12 cellular contexts compared by ENCODE assay signal in the genomic region with DNA sequence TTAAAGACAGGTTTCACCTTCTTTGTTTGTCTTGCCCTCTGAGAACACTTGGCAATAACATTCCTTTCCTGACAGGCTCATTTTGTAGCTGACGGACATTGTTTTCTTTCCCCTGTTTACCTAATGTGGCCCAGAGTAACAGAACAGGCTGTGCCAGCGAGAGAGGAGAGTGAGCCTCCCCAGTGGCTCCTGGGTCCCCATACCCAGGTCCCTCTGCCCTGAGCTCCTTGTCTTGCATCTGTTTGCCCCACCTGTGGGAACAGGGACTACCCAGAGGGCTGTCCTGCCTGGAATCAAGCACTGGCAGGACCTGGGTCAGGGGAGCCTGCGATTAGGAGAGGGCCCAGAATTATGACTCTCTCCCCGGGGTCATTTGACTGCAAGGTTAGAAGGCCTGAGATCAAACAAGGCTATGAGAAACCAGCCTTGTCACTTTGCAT.
A peak's percentile ranks its signal among the peaks of the same experiment; 100 is the strongest.
DNase-seq lines count a peak whose midpoint lies in the region; ATAC-seq and TF ChIP-seq lines count a peak whose summit lies in the region.
"Had no signal": no experiment of that assay in that cellular context is flagged by ENCODE, and none has a peak within 500 bp of the region (broad histone marks: within the 10 kb centered on the region; RNA-seq: fewer than 3 reads in every experiment).

No MANE protein-coding gene starts in this region.

- H4K20me1 ChIP-seq in BLaER1, result no peaks in the 10 kb centered on the region
- no peaks in the 10 kb centered on the region for H4K20me1 ChIP-seq in MM.1S (ENCODE audit: insufficient read depth, low read length)

- no peaks in the 10 kb centered on the region for H3K27me3 ChIP-seq in BLaER1
- no peaks in the 10 kb centered on the region for H3K27me3 ChIP-seq in breast epithelium
- H3K27me3 ChIP-seq in prostate gland (replicated peaks; ENCODE audit: insufficient read depth), result no peaks in the 10 kb centered on the region
- H3K27me3 ChIP-seq in MM.1S (replicated peaks; ENCODE audit: insufficient read depth, low read length), result no peaks in the 10 kb centered on the region

- no peak overlapping the region for H2AFZ ChIP-seq in MM.1S (ENCODE audit: low read length)

- H3K9ac ChIP-seq in BLaER1, result no peak overlapping the region
- H3K9ac ChIP-seq in MM.1S (ENCODE audit: low read length), result no peak overlapping the region

- TF ChIP-seq CTCF in breast epithelium (IDR thresholded peaks at IDR 0.05), result no peak
- TF ChIP-seq CTCF in prostate gland (IDR thresholded peaks at IDR 0.05), result no peak
- TF ChIP-seq CTCF in MM.1S (IDR thresholded peaks at IDR 0.05; ENCODE audit: low read length), result no peak

- TF ChIP-seq POLR2A in breast epithelium (IDR thresholded peaks at IDR 0.05), result no peak
- peak; percentile 12 for TF ChIP-seq POLR2A in prostate gland (IDR thresholded peaks at IDR 0.05)

- H3K4me3 ChIP-seq in BLaER1 (no peak overlapping the region), breast epithelium (no peak overlapping the region), prostate gland (no peak overlapping the region), MM.1S (ENCODE audit: low read length) (no peak overlapping the region)
- H3K4me3 ChIP-seq: smooth muscle cell had no signal

- H3K4me2 ChIP-seq in BLaER1 (no peak overlapping the region), MM.1S (ENCODE audit: low read depth, low read length) (no peak overlapping the region)
- H3K4me2 ChIP-seq: smooth muscle cell had no signal

- H3K4me1 ChIP-seq in BLaER1 (peaks cover 40% of the 10 kb centered on the region), breast epithelium (peaks cover 0 to 10% of the 10 kb centered on the region in 2 donors), prostate gland (replicated peaks) (peaks cover 35% of the 10 kb centered on the region), MM.1S (ENCODE audit: low read length) (no peaks in the 10 kb centered on the region)

- DNase-seq in breast epithelium (ENCODE audit: low spot score in 2 of 2) (peak in 1 of 2 donors; percentile 43), left lobe of liver (ENCODE audit: low spot score) (peak; percentile 81), prostate gland (ENCODE audit: low spot score) (peak; percentile 73), MM.1S (no peak)
- DNase-seq in activated CD4-positive, alpha-beta T cell treated with anti-CD3 and anti-CD28 coated beads for 1 hour, result no peak
- DNase-seq: activated CD8-positive, alpha-beta memory T cell treated with anti-CD3 and anti-CD28 coated beads, Interleukin-2, amount 50 U/mL, for 4 hours; NCI-H226 had no signal

- H3K79me2 ChIP-seq in MM.1S (ENCODE audit: low read length), result no peaks in the 10 kb centered on the region

- H3K27ac ChIP-seq in BLaER1 (peak overlapping the region; percentile 10; the same call in 1 of the 2 replicates), breast epithelium (peak overlapping the region; percentile 88 to 90), prostate gland (peak overlapping the region; percentile 75 to 84), MM.1S (ENCODE audit: low read length) (no peak overlapping the region)

- 50% methylated on average over 4 of the region's 4 CpGs for WGBS in prostate gland

- peaks cover 26% of the 10 kb centered on the region for H3K9me3 ChIP-seq in BLaER1
- no peaks in the 10 kb centered on the region for H3K9me3 ChIP-seq in breast epithelium
- H3K9me3 ChIP-seq in prostate gland, result no peaks in the 10 kb centered on the region
- no peaks in the 10 kb centered on the region for H3K9me3 ChIP-seq in MM.1S (replicated peaks; ENCODE audit: insufficient read depth, low read length)

- peak; percentile 79 for ATAC-seq in left lobe of liver
- ATAC-seq in GM19397 (IDR thresholded peaks at IDR 0.05; ENCODE audit: unreplicated experiment), result no peak
- ATAC-seq in GM21360 (IDR thresholded peaks at IDR 0.05; ENCODE audit: unreplicated experiment), result no peak
- ATAC-seq: WTC11 had no signal

- H3F3A ChIP-seq in MM.1S (ENCODE audit: insufficient read depth, low read length), result no peaks in the 10 kb centered on the region

- intact Hi-C loops in breast epithelium (cut with DNase I; ENCODE audit: low total_unique reads) (loop anchor here (10.0 kb wide), 1 partner anchor 225 kb away; a partner anchor contains a TSS), prostate gland (cut with DNase I) (no loop called here)

- H3K36me3 ChIP-seq in BLaER1, result 0 out of 2 replicates have a peak, but pooled peaks cover 4% of the 10 kb centered on the region
- H3K36me3 ChIP-seq in breast epithelium, result no peaks in the 10 kb centered on the region
- H3K36me3 ChIP-seq in prostate gland, result no peaks in the 10 kb centered on the region
- H3K36me3 ChIP-seq in MM.1S (replicated peaks; ENCODE audit: insufficient read depth, low read length), result no peaks in the 10 kb centered on the region

- no peaks in the 10 kb centered on the region for H3K9me2 ChIP-seq in MM.1S (replicated peaks; ENCODE audit: insufficient read depth, low read length)

Comparison
In these comparisons a context has a peak if more than half of its experiments do, and no peak if none do; other contexts are left out.
1. DNase-seq: peak in left lobe of liver (single experiment) and prostate gland (single experiment); none in activated CD4-positive, alpha-beta T cell treated with anti-CD3 and anti-CD28 coated beads for 1 hour (single experiment) and MM.1S (single experiment).